ENCODE assay signal across 12 cellular contexts in the genomic region with DNA sequence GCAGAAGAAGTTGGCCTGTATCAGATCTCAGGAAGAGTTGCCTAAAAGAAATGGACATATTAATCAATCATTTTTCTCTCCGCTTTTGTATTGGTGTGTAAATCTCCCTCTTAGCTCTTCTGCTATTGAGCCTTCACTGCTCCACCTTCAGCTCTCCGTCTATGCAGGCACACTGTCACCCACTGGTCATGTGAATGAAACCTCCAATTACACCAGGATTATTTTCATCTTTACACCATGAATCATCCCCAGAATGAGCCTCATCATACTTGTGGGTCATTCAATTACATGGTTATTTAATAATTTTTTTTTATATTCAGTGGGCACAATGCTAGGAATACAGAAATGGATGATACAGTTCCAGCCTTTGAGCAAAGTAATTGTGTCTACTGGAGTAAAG.
DNase-seq lines count a peak whose midpoint lies in the region; FAIRE-seq and TF ChIP-seq lines count a peak whose summit lies in the region.
"Had no signal": no experiment of that assay in that cellular context is flagged by ENCODE, and none has a peak within 500 bp of the region (broad histone marks: within the 10 kb centered on the region; RNA-seq: fewer than 3 reads in every experiment).

No MANE protein-coding gene starts in this region.

- TF ChIP-seq CTCF in AG10803 (conservative IDR thresholded peaks at IDR 0.05; ENCODE audit: low read length) (peak; percentile 26), astrocyte of the spinal cord (IDR thresholded peaks at IDR 0.05; ENCODE audit: low read depth, low read length) (no peak), ovary (IDR thresholded peaks at IDR 0.05) (no peak)

- H3K9me3 Mint-ChIP-seq in activated T-cell treated with anti-CD3 and anti-CD28 coated beads, Interleukin-2, amount 50 U/mL, for 24 hours = no peaks in the 10 kb centered on the region

- intact Hi-C loops in ovary (cut with DNase I) = no loop called here

- no peak for TF ChIP-seq EP300 in ovary (IDR thresholded peaks at IDR 0.05)

- H3K4me3 ChIP-seq in AG10803 (ENCODE audit: low read length) (no peak overlapping the region), astrocyte of the spinal cord (ENCODE audit: low read depth, low read length) (no peak overlapping the region), ovary (no peak overlapping the region)
- H3K4me3 ChIP-seq: gastroesophageal sphincter, SK-N-MC, spleen had no signal

- no peaks in the 10 kb centered on the region for H3K27me3 Mint-ChIP-seq in activated T-cell treated with anti-CD3 and anti-CD28 coated beads, Interleukin-2, amount 50 U/mL, for 24 hours

- no peaks in the 10 kb centered on the region for H3K36me3 ChIP-seq in ovary
- H3K36me3 ChIP-seq: gastroesophageal sphincter had no signal

- peaks cover 2% of the 10 kb centered on the region for H3K4me1 Mint-ChIP-seq in activated T-cell treated with anti-CD3 and anti-CD28 coated beads, Interleukin-2, amount 50 U/mL, for 24 hours (ENCODE audit: low read depth)

- H3K4me3 Mint-ChIP-seq in activated T-cell treated with anti-CD3 and anti-CD28 coated beads, Interleukin-2, amount 50 U/mL, for 24 hours = no peak overlapping the region

- H3K27ac Mint-ChIP-seq in activated T-cell treated with anti-CD3 and anti-CD28 coated beads, Interleukin-2, amount 50 U/mL, for 24 hours = no peak overlapping the region

- peaks cover 89% of the 10 kb centered on the region for H3K36me3 Mint-ChIP-seq in activated T-cell treated with anti-CD3 and anti-CD28 coated beads, Interleukin-2, amount 50 U/mL, for 24 hours (ENCODE audit: low read depth)

- no peaks in the 10 kb centered on the region for H3K9me3 ChIP-seq in ovary
- H3K9me3 ChIP-seq: gastroesophageal sphincter, spleen had no signal

- no peak for TF ChIP-seq POLR2A in ovary (IDR thresholded peaks at IDR 0.05)

- H3K27me3 ChIP-seq in ovary = no peaks in the 10 kb centered on the region
- H3K27me3 ChIP-seq: gastroesophageal sphincter, spleen had no signal

- H3K27ac ChIP-seq in ovary = no peak overlapping the region
- H3K27ac ChIP-seq: gastroesophageal sphincter, SK-N-MC, spleen had no signal

- DNase-seq in AG10803 (ENCODE audit: low read depth) (peak; percentile 87), HT1080 (ENCODE audit: low read depth) (peak; percentile 76), astrocyte of the spinal cord (ENCODE audit: low read depth, low spot score) (peak; percentile 75), NCI-H1105 treated with DMSO at 0.1 percent for 48 hours (lab: John Stamatoyannopoulos, UW) (no peak), ovary (no peak)
- DNase-seq in activated CD4-positive, alpha-beta T cell treated with anti-CD3 and anti-CD28 coated beads for 4 hours = no peak
- no peak for DNase-seq in activated T-cell treated with anti-CD3 and anti-CD28 coated beads, Interleukin-2, amount 50 U/mL, for 24 hours
- DNase-seq: NCI-H2107, spleen had no signal

- H3K4me1 ChIP-seq in ovary (ENCODE audit: insufficient read depth) = no peaks in the 10 kb centered on the region
- H3K4me1 ChIP-seq: gastroesophageal sphincter had no signal

- 73 to 77% (median 74%) methylated on average over 2 of the region's 2 CpGs for WGBS in ovary, 3 donors

- in situ Hi-C loops in astrocyte of the spinal cord (cut with HindIII; ENCODE audit: low sequenced_read_pairs) = no loop called here

- FAIRE-seq in islet of Langerhans (lab: Jason Lieb, UNC) = peak; percentile 43

Comparison
In these comparisons a context has a peak if more than half of its experiments do, and no peak if none do; other contexts are left out.
1. DNase-seq: peak in AG10803 (single experiment), HT1080 (single experiment) and astrocyte of the spinal cord (single experiment); none in NCI-H1105 treated with DMSO at 0.1 percent for 48 hours (single experiment), ovary (0 of 5), activated CD4-positive, alpha-beta T cell treated with anti-CD3 and anti-CD28 coated beads for 4 hours (0 of 2) and activated T-cell treated with anti-CD3 and anti-CD28 coated beads, Interleukin-2, amount 50 U/mL, for 24 hours (single experiment).